Comparison of ENCODE assay signal across 17 cellular contexts in the genomic region with DNA sequence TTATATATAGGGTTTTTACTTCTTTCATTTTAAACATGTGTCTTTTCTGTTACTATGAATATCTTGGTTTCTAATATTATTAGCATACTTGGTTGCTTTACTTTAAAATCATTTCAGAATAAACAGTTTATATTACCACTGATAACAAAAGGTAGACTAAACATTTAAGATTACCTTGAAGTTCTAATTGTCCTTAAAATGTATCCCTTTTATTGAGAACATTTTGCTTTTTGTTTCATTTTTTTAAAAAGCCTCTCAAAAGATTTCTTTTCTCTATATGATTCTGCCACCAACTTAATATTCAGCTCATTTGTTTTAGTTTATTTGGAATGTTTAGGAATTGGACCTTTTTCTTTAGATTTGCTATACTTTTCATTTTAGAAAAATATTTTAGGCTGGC.
"Had no signal": no experiment of that assay in that cellular context is flagged by ENCODE, and none has a peak within 500 bp of the region (broad histone marks: within the 10 kb centered on the region; RNA-seq: fewer than 3 reads in every experiment).

No MANE protein-coding gene starts in this region.

- DNase-seq: activated B cell treated with CpG ODN at 0.5 μM for 24 hours; activated CD4-positive, alpha-beta T cell treated with anti-CD3 and anti-CD28 coated beads for 48 hours; activated CD8-positive, alpha-beta memory T cell treated with anti-CD3 and anti-CD28 coated beads, Interleukin-2, amount 50 U/mL, for 4 hours; activated CD8-positive, alpha-beta T cell treated with anti-CD3 and anti-CD28 coated beads, Interleukin-2, amount 10 ng/mL, durations not matched to agents 7 days and 5 days; activated naive CD4-positive, alpha-beta T cell; amniotic stem cell; body of pancreas; caudate nucleus; esophagus squamous epithelium; hippocampal formation; pancreas; stimulated activated CD4-positive, alpha-beta T cell treated with anti-CD3 and anti-CD28 coated beads, Interleukin-1b, Interleukin-23, amount 100 ng/mL, for 48 hours; stomach; testis had no signal

- ATAC-seq: activated CD8-positive, alpha-beta T cell treated with anti-CD3 and anti-CD28 coated beads, Interleukin-2, amount 10 ng/mL, durations not matched to agents 7 days and 5 days; body of pancreas; pancreas; sciatic nerve had no signal

- H3K4me3 ChIP-seq: body of pancreas, esophagus squamous epithelium, neural progenitor cell, pancreas, stomach, testis had no signal

- H3K27me3 ChIP-seq: body of pancreas, esophagus squamous epithelium, neural progenitor cell, pancreas, stomach, testis had no signal

- H3K4me2 ChIP-seq: neural progenitor cell had no signal

- H3K36me3 ChIP-seq: neural progenitor cell, pancreas had no signal

- H3K9ac ChIP-seq: neural progenitor cell had no signal

- H3K4me3 Mint-ChIP-seq: activated B cell treated with CpG ODN at 0.5 μM for 24 hours; activated CD8-positive, alpha-beta T cell treated with anti-CD3 and anti-CD28 coated beads, Interleukin-2, amount 10 ng/mL, durations not matched to agents 7 days and 5 days; neural progenitor cell; T-helper 2 cell treated with Interferon-gamma antibody and Interleukin-4, amounts not matched to agents 5 μg/mL and 100 μg/mL, for 36 hours had no signal

- H3K27ac Mint-ChIP-seq: activated B cell treated with CpG ODN at 0.5 μM for 24 hours, neural progenitor cell had no signal

- H3K27ac ChIP-seq: body of pancreas, esophagus squamous epithelium, neural progenitor cell, pancreas, stomach, testis had no signal

- H3K9me3 Mint-ChIP-seq: activated B cell treated with CpG ODN at 0.5 μM for 24 hours; T-helper 2 cell treated with Interferon-gamma antibody and Interleukin-4, amounts not matched to agents 5 μg/mL and 100 μg/mL, for 36 hours had no signal

- H3K9me3 ChIP-seq: body of pancreas, esophagus squamous epithelium, pancreas, stomach, testis had no signal

- H3K27me3 Mint-ChIP-seq: activated B cell treated with CpG ODN at 0.5 μM for 24 hours had no signal
